Comparison of ENCODE assay signal across 9 cellular contexts in the genomic region with DNA sequence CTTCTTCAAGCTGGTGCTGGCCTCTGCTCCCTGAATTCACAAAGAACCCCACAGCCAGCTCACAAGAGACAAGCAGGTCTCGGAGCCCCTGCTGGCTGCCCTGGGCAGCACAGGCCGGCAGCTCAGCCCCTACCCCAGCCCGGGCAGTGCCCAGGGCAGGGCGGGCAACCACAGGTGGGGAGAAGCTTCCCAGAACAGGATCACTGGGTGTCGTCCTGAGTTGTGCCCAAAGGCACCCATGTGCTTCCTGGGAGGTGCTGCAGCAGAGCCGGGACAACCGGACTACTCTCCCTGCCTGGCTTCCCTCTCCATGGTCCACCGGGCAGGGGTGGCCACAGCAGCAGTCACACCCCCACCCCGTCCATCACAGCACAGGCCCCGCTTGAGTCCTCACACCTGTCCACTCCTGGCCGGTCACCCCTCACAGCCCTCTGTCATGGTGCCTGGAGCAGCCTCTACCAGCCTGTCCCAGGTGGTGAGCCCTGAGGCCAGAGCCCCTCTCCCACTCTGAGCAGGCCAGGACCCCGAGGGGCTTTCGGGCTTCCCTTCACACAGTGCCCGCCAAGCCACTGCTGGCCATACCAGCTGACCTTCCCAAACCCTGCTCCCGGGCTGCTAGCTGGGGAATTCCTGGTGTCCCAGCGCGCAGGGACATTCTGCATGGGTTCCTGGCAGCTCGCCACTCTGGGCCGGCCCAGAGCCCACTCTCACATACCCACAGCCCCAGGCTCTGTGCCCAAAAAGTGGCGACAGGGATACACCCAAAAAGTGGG. TPM values are rescaled to one million over a fixed set of nuclear protein-coding genes. Genes with fewer than 3 reads are reported as not detected.
DNase-seq lines count a peak whose midpoint lies in the region; ATAC-seq and TF ChIP-seq lines count a peak whose summit lies in the region.
"Had no signal": no experiment of that assay in that cellular context is flagged by ENCODE, and none has a peak within 500 bp of the region (broad histone marks: within the 10 kb centered on the region; RNA-seq: fewer than 3 reads in every experiment).

No MANE protein-coding gene starts in this region.

- CTCF ChIA-PET in Caco-2 (lab: Charles Lee) = interaction anchor here (0.5 to 4.0 kb wide), 4 partner anchors 34 to 179 kb away, joined by 3 to 33 read pairs (median 5); no protein-coding TSS in a partner anchor
- CTCF ChIA-PET in HEK293 (lab: Yijun Ruan, JAX) = interaction anchor here (0.6 to 2.0 kb wide), 4 partner anchors 9 to 224 kb away, joined by 3 to 5 read pairs (median 4); no protein-coding TSS in a partner anchor

- H3K4me1 Mint-ChIP-seq in Caco-2 (ENCODE audit: low read depth, unreplicated experiment) = no peaks in the 10 kb centered on the region
- H3K4me1 Mint-ChIP-seq in neural crest cell = peaks cover 4% of the 10 kb centered on the region

- peaks cover 9% of the 10 kb centered on the region for H3K27me3 ChIP-seq in Caco-2 (replicated peaks; ENCODE audit: control insufficient read depth, insufficient read depth, low read length)

- H3K9me3 Mint-ChIP-seq in Caco-2 (ENCODE audit: unreplicated experiment) = no peaks in the 10 kb centered on the region
- H3K9me3 Mint-ChIP-seq in neural crest cell = no peaks in the 10 kb centered on the region
- H3K9me3 Mint-ChIP-seq: IgD-negative memory B cell had no signal

- TF ChIP-seq CTCF in Caco-2 (IDR thresholded peaks at IDR 0.05; ENCODE audit: insufficient read depth in 1 of 2, low read depth in 1 of 2, low read length in 1 of 2, severe bottlenecking in 1 of 2, unreplicated experiment in 1 of 2) = peak; percentile 25 to 41
- TF ChIP-seq CTCF in HEK293 (tag by site-specific recombination; IDR thresholded peaks at IDR 0.05) = no peak
- peak; percentile 22 for TF ChIP-seq CTCF in cardiac fibroblast (IDR thresholded peaks at IDR 0.05; ENCODE audit: low read depth, low read length)
- peak; percentile 41 for TF ChIP-seq CTCF in neural crest cell (conservative IDR thresholded peaks at IDR 0.05)

- no peak for ATAC-seq in GM18867 (IDR thresholded peaks at IDR 0.05; ENCODE audit: unreplicated experiment)

- H3K27ac Mint-ChIP-seq in Caco-2 (ENCODE audit: unreplicated experiment) = no peak overlapping the region
- no peak overlapping the region for H3K27ac Mint-ChIP-seq in neural crest cell (ENCODE audit: unreplicated experiment)

- H3K4me1 ChIP-seq in Caco-2 = no peaks in the 10 kb centered on the region
- no peaks in the 10 kb centered on the region; the same call in 1 of the 2 replicates for H3K4me1 ChIP-seq in HEK293 (ENCODE audit: control insufficient read depth, insufficient read depth, low read length)
- H3K4me1 ChIP-seq: prostate gland had no signal

- DNase-seq in Caco-2 (no peak), cardiac fibroblast (ENCODE audit: low read depth in 2 of 2) (no peak), neural crest cell (ENCODE audit: low read depth, low spot score) (no peak), A172 (ENCODE audit: low spot score) (no peak), NCI-H2107 treated with DMSO at 0.1 percent for 48 hours (lab: John Stamatoyannopoulos, UW; ENCODE audit: unreplicated experiment) (no peak)

- intact Hi-C loops in Caco-2 (cut with micrococcal nuclease; ENCODE audit: unreplicated experiment) = no loop called here

- H3K36me3 ChIP-seq in Caco-2 (ENCODE audit: control insufficient read depth, insufficient read depth, low read length) (no peaks in the 10 kb centered on the region), HEK293 (ENCODE audit: control insufficient read depth in 2 of 2, insufficient read depth in 1 of 2, low read length in 2 of 2) (no peaks in the 10 kb centered on the region)
- H3K36me3 ChIP-seq: prostate gland had no signal

- H3K27ac ChIP-seq in HEK293 (ENCODE audit: extremely low read depth, low read depth, low read length) = no peak overlapping the region
- H3K27ac ChIP-seq: prostate gland had no signal

- POLR2A ChIA-PET in Caco-2 (lab: Charles Lee) = no interaction called here
- POLR2A ChIA-PET in HEK293 (lab: Yijun Ruan, JAX) = no interaction called here

- H3K4me3 ChIP-seq in Caco-2 (ENCODE audit: low read depth, low read length) (no peak overlapping the region), HEK293 (ENCODE audit: low read depth, low read length) (no peak overlapping the region), cardiac fibroblast (replicated peaks in 1 of 2; ENCODE audit: low read depth in 2 of 2, low read length in 2 of 2) (no peak overlapping the region)
- H3K4me3 ChIP-seq: prostate gland had no signal

- H3K27me3 Mint-ChIP-seq in Caco-2 (ENCODE audit: insufficient read depth, unreplicated experiment) (peaks cover 20% of the 10 kb centered on the region), neural crest cell (ENCODE audit: low read depth) (peaks cover 58% of the 10 kb centered on the region)

- BruUV-seq in Caco-2 (replicated peaks; lab: Mats Ljungman, UMichigan) = no TSS peak

- no peaks in the 10 kb centered on the region for H3K36me3 Mint-ChIP-seq in Caco-2 (ENCODE audit: insufficient read depth, unreplicated experiment)
- H3K36me3 Mint-ChIP-seq in neural crest cell (ENCODE audit: low read depth) = no peaks in the 10 kb centered on the region
- H3K36me3 Mint-ChIP-seq: IgD-negative memory B cell had no signal

- no peak overlapping the region for H3K4me3 Mint-ChIP-seq in Caco-2 (ENCODE audit: unreplicated experiment)
- H3K4me3 Mint-ChIP-seq in neural crest cell = no peak overlapping the region

- no peaks in the 10 kb centered on the region for H3K9me3 ChIP-seq in Caco-2
- no peaks in the 10 kb centered on the region for H3K9me3 ChIP-seq in HEK293 (ENCODE audit: control insufficient read depth, insufficient read depth, low read depth, low read length)
- H3K9me3 ChIP-seq: prostate gland had no signal

TF ChIP-seq in HEK293, 187 proteins besides CTCF, POLR2A, EP300 and RAD21:
- TF ChIP-seq REPIN1 (tag by site-specific recombination; IDR thresholded peaks at IDR 0.05; ENCODE audit: low read depth) (no peak), ZBTB8A (tag by site-specific recombination; IDR thresholded peaks at IDR 0.05) (peak; percentile 30; the same call in 1 of the 2 replicates)
- TF ChIP-seq, protein P1, sequence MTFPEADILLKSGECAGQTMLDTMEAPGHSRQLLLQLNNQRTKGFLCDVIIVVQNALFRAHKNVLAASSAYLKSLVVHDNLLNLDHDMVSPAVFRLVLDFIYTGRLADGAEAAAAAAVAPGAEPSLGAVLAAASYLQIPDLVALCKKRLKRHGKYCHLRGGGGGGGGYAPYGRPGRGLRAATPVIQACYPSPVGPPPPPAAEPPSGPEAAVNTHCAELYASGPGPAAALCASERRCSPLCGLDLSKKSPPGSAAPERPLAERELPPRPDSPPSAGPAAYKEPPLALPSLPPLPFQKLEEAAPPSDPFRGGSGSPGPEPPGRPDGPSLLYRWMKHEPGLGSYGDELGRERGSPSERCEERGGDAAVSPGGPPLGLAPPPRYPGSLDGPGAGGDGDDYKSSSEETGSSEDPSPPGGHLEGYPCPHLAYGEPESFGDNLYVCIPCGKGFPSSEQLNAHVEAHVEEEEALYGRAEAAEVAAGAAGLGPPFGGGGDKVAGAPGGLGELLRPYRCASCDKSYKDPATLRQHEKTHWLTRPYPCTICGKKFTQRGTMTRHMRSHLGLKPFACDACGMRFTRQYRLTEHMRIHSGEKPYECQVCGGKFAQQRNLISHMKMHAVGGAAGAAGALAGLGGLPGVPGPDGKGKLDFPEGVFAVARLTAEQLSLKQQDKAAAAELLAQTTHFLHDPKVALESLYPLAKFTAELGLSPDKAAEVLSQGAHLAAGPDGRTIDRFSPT (tag by site-specific recombination; IDR thresholded peaks at IDR 0.05) = peak; percentile 64; the same call in 1 of the 2 replicates

RNA-seq across cellular contexts. Expression of a gene that starts 3.1 kb away (rescaled TPM):
- total RNA-seq in Caco-2 (2022) (0.57 and 0.65 TPM in 2 replicates), neural crest cell (1.0 and 1.3 TPM in 2 replicates)
- total RNA-seq in A172 (2014; rRNA removed; shearing (Covaris generic)) = 0.69 TPM in 1 of 2 replicates, not detected in the other
